1 cellular context compared by ENCODE assay signal in genomic region chr19:1407662-1408299, GRCh38.
TF ChIP-seq lines count a peak whose summit lies in the region.

No MANE protein-coding gene starts in this region.

TF ChIP-seq in HepG2, 621 proteins besides CTCF, POLR2A, EP300 and RAD21:
- TF ChIP-seq ZFY (CRISPR knock-in tag; IDR thresholded peaks at IDR 0.05) (peak; percentile 12; the same call in 1 of the 2 replicates), PHF8 (CRISPR knock-in tag; IDR thresholded peaks at IDR 0.05) (peak; percentile 13; the same call in 1 of the 2 replicates), IKZF4 (CRISPR knock-in tag; IDR thresholded peaks at IDR 0.05; ENCODE audit: borderline replicate concordance, low read depth, not compliant biosample characterization) (peak; percentile 22), ZNF275 (CRISPR knock-in tag; IDR thresholded peaks at IDR 0.05; ENCODE audit: borderline replicate concordance) (0 out of 2 replicates have a peak, but pooled peaks have one; percentile 23), ELF1 (CRISPR knock-in tag; IDR thresholded peaks at IDR 0.05) (0 out of 2 replicates have a peak, but pooled peaks have one; percentile 1), ZNF446 (CRISPR knock-in tag; IDR thresholded peaks at IDR 0.05) (0 out of 2 replicates have a peak, but pooled peaks have one; percentile 42), ZNF124 (CRISPR knock-in tag; IDR thresholded peaks at IDR 0.05) (no peak), ZNF333 (CRISPR knock-in tag; IDR thresholded peaks at IDR 0.05; ENCODE audit: borderline replicate concordance) (0 out of 2 replicates have a peak, but pooled peaks have one; percentile 24), TCF12 (IDR thresholded peaks at IDR 0.05) (no peak), TCF12 (CRISPR knock-in tag; IDR thresholded peaks at IDR 0.05) (0 out of 2 replicates have a peak, but pooled peaks have one; percentile 12), PHF21A (CRISPR knock-in tag; IDR thresholded peaks at IDR 0.05) (peak; percentile 6; the same call in 1 of the 2 replicates), ZBTB4 (CRISPR knock-in tag; IDR thresholded peaks at IDR 0.05; ENCODE audit: borderline replicate concordance) (no peak), SMARCE1 (IDR thresholded peaks at IDR 0.05; ENCODE audit: borderline replicate concordance) (no peak), SKIL (CRISPR knock-in tag; IDR thresholded peaks at IDR 0.05; ENCODE audit: borderline replicate concordance) (no peak), POLR2G (IDR thresholded peaks at IDR 0.05; ENCODE audit: low read depth, low read length) (0 out of 2 replicates have a peak, but pooled peaks have one; percentile 6), KDM5B (CRISPR knock-in tag; IDR thresholded peaks at IDR 0.05; ENCODE audit: borderline replicate concordance) (0 out of 2 replicates have a peak, but pooled peaks have one; percentile 46), ZNF451 (CRISPR knock-in tag; IDR thresholded peaks at IDR 0.05) (0 out of 2 replicates have a peak, but pooled peaks have one; percentile 36), POGZ (CRISPR knock-in tag; IDR thresholded peaks at IDR 0.05) (peak; percentile 11; the same call in 1 of the 2 replicates), ZNF777 (CRISPR knock-in tag; IDR thresholded peaks at IDR 0.05) (peak; percentile 16; the same call in 1 of the 2 replicates), RBFOX2 (IDR thresholded peaks at IDR 0.05; ENCODE audit: low read depth, low read length) (peak; percentile 39; the same call in 1 of the 2 replicates), GPBP1L1 (CRISPR knock-in tag; IDR thresholded peaks at IDR 0.05) (no peak), ZSCAN20 (CRISPR knock-in tag; IDR thresholded peaks at IDR 0.05; ENCODE audit: borderline replicate concordance) (peak; percentile 18; the same call in 1 of the 2 replicates), PRDM4 (CRISPR knock-in tag; IDR thresholded peaks at IDR 0.05; ENCODE audit: borderline replicate concordance) (no peak), PATZ1 (CRISPR knock-in tag; IDR thresholded peaks at IDR 0.05) (0 out of 2 replicates have a peak, but pooled peaks have one; percentile 7), ZNF350 (CRISPR knock-in tag; IDR thresholded peaks at IDR 0.05; ENCODE audit: borderline replicate concordance, low read depth) (0 out of 2 replicates have a peak, but pooled peaks have one; percentile 23)
- TF ChIP-seq, protein P1, sequence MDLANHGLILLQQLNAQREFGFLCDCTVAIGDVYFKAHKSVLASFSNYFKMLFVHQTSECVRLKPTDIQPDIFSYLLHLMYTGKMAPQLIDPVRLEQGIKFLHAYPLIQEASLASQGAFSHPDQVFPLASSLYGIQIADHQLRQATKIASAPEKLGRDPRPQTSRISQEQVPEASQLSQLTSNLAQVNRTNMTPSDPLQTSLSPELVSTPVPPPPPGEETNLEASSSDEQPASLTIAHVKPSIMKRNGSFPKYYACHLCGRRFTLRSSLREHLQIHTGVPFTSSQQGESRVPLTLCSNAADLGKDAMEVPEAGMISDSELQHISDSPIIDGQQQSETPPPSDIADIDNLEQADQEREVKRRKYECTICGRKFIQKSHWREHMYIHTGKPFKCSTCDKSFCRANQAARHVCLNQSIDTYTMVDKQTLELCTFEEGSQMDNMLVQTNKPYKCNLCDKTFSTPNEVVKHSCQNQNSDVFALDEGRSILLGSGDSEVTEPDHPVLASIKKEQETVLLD (CRISPR knock-in tag; IDR thresholded peaks at IDR 0.05; ENCODE audit: low read depth), result 0 out of 2 replicates have a peak, but pooled peaks have one; percentile 42
- TF ChIP-seq, protein P2, sequence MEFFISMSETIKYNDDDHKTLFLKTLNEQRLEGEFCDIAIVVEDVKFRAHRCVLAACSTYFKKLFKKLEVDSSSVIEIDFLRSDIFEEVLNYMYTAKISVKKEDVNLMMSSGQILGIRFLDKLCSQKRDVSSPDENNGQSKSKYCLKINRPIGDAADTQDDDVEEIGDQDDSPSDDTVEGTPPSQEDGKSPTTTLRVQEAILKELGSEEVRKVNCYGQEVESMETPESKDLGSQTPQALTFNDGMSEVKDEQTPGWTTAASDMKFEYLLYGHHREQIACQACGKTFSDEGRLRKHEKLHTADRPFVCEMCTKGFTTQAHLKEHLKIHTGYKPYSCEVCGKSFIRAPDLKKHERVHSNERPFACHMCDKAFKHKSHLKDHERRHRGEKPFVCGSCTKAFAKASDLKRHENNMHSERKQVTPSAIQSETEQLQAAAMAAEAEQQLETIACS (CRISPR knock-in tag; IDR thresholded peaks at IDR 0.05), result 0 out of 2 replicates have a peak, but pooled peaks have one; percentile 1
